In genomic region chrX:112840382-112841113, GRCh38 we compare ENCODE assay signal across 8 cellular contexts. TPM values are rescaled to one million over a fixed set of nuclear protein-coding genes. Genes with fewer than 3 reads are reported as not detected.
DNase-seq lines count a peak whose midpoint lies in the region; ATAC-seq and TF ChIP-seq lines count a peak whose summit lies in the region.

Gene AMOT, minus strand, starts transcription at chrX:112840831. Its CDS starts 17,705 bp downstream, at chrX:112823126.

- intact Hi-C loops in mucosa of descending colon (cut with DNase I, micrococcal nuclease), result no loop called here

- no peaks in the 10 kb centered on the region for H3K4me1 ChIP-seq in mucosa of descending colon (ENCODE audit: low read depth)

- DNase-seq in AG08396 (ENCODE audit: low spot score), result peak; percentile 71
- DNase-seq in NCI-H82 (lab: John Stamatoyannopoulos, UW), result peak; percentile 94
- DNase-seq in activated T-cell treated with anti-CD3 and anti-CD28 coated beads for 24 hours (ENCODE audit: low read depth), result peak; percentile 39
- peak; percentile 70 to 72 for DNase-seq in erythroblast (lab: John Stamatoyannopoulos, UW)
- DNase-seq in mucosa of descending colon, result peak; percentile 85 to 88 (median 86)
- peak; percentile 45 for DNase-seq in stimulated activated CD8-positive, alpha-beta memory T cell treated with anti-CD3 and anti-CD28 coated beads, Interleukin-4, amount 100 ng/mL, for 24 hours (ENCODE audit: low read depth)

- ATAC-seq in GM19035 (IDR thresholded peaks at IDR 0.05; ENCODE audit: unreplicated experiment) (peak; percentile 66), HG03354 (IDR thresholded peaks at IDR 0.05; ENCODE audit: poor library complexity, severe bottlenecking, unreplicated experiment) (peak; percentile 66), mucosa of descending colon (peak; percentile 87)

- H3K4me3 ChIP-seq in mucosa of descending colon, result peak within 1 kb of the TSS; percentile 24

- no peaks in the 10 kb centered on the region for H3K36me3 ChIP-seq in mucosa of descending colon (ENCODE audit: low read depth)

- no peak for TF ChIP-seq CTCF in mucosa of descending colon (IDR thresholded peaks at IDR 0.05)

- TF ChIP-seq POLR2A in erythroblast (IDR thresholded peaks at IDR 0.05; ENCODE audit: low read length), result no peak

- H3K9me3 ChIP-seq in mucosa of descending colon, result no peaks in the 10 kb centered on the region

RNA-seq across cellular contexts. Expression of gene AMOT, which starts in this region (rescaled TPM):
- total RNA-seq in mucosa of descending colon, result 10 to 100 TPM; 18.1 to 26.2 (median 19.3) TPM

Comparison
In these comparisons a context has a peak if more than half of its experiments do, and no peak if none do; other contexts are left out.
1. Peak in every context shown above with its lines: DNase-seq, ATAC-seq and H3K4me3 ChIP-seq.
2. DNase-seq: peak in every context shown above with its lines; median percentile 94 in NCI-H82; 86 in mucosa of descending colon; 71 in AG08396; 71 in erythroblast; 45 in stimulated activated CD8-positive, alpha-beta memory T cell treated with anti-CD3 and anti-CD28 coated beads, Interleukin-4, amount 100 ng/mL, for 24 hours; 39 in activated T-cell treated with anti-CD3 and anti-CD28 coated beads for 24 hours.